8 cellular contexts compared by ENCODE assay signal in the genomic region with DNA sequence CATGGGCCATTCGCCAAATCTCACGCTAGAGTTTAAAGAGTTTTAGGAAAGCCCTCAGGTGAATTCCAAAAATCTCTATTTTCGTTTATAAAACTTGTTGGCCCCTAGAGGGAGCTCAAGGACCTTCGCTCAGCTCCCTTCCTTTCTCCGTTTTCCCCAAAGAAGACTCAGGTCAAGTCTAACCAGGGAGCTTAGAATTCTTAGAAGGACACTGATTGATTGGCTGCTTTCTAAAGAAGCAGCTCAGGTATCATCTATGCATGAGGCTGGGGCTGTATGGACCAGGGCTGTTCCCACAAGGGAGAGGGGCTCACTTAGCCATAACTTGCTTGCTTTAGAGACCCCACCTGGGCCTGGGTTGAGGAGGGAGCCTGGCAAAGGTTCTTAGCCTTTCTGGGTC. TPM values are rescaled to one million over a fixed set of nuclear protein-coding genes. Genes with fewer than 3 reads are reported as not detected.
DNase-seq lines count a peak whose midpoint lies in the region; ATAC-seq and TF ChIP-seq lines count a peak whose summit lies in the region.

No MANE protein-coding gene starts in this region.

- H3K27ac ChIP-seq in Panc1 (ENCODE audit: low read length) (no peak overlapping the region), endodermal cell (ENCODE audit: low read depth, low read length) (no peak overlapping the region)

- WGBS in endodermal cell (ENCODE audit: insufficient coverage in 1 of 2, insufficient read length in 1 of 2), 2 experiments, result 35 to 48% methylated on average over 4 to 5 of the region's 5 CpGs

- intact Hi-C loops in Panc1 (cut with micrococcal nuclease; ENCODE audit: unreplicated experiment), result loop anchor here (5.0 kb wide), 1 partner anchor 208 kb away; no protein-coding TSS in a partner anchor

- peak; percentile 70 for TF ChIP-seq CTCF in GM12864 (IDR thresholded peaks at IDR 0.05; ENCODE audit: low read depth, low read length, missing control alignments)
- TF ChIP-seq CTCF in Panc1 (IDR thresholded peaks at IDR 0.05), result peak; percentile 80
- TF ChIP-seq CTCF in endodermal cell (conservative IDR thresholded peaks at IDR 0.05), result peak; percentile 82

- H3K36me3 Mint-ChIP-seq in endodermal cell (ENCODE audit: low read depth), result peaks cover 61% of the 10 kb centered on the region

- POLR2A ChIA-PET in Panc1 (lab: Charles Lee), result interaction anchor here (0.6 kb wide), 1 partner anchor 178 kb away, joined by 3 read pairs; no protein-coding TSS in a partner anchor

- H3K9me3 ChIP-seq in Panc1 (ENCODE audit: control insufficient read depth, insufficient read depth, low read depth, low read length), result no peaks in the 10 kb centered on the region
- no peaks in the 10 kb centered on the region for H3K9me3 ChIP-seq in endodermal cell (ENCODE audit: control insufficient read depth, low read length)

- no TSS peak for BruUV-seq in Panc1 (replicated peaks; lab: Mats Ljungman, UMichigan)

- CTCF ChIA-PET in Panc1 (lab: Charles Lee), result interaction anchor here (1.0 to 2.6 kb wide), 3 partner anchors 37 to 210 kb away, joined by 3 to 13 read pairs (median 10); no protein-coding TSS in a partner anchor

- H3K4me1 ChIP-seq in Panc1 (ENCODE audit: control insufficient read depth, insufficient read depth, low read length) (no peaks in the 10 kb centered on the region), endodermal cell (ENCODE audit: control insufficient read depth, insufficient read depth, low read length) (no peaks in the 10 kb centered on the region)

- H3K9ac ChIP-seq in endodermal cell (ENCODE audit: extremely low read depth, low read length, poor library complexity, severe bottlenecking), result no peak overlapping the region

- H3K27ac Mint-ChIP-seq in endodermal cell, result peak overlapping the region; percentile 39

- H3K27me3 ChIP-seq in Panc1 (ENCODE audit: control insufficient read depth, insufficient read depth, low read length) (no peaks in the 10 kb centered on the region), endodermal cell (ENCODE audit: control insufficient read depth, insufficient read depth, low read length, poor library complexity, severe bottlenecking) (no peaks in the 10 kb centered on the region)

- no peaks in the 10 kb centered on the region; the same call in 1 of the 2 replicates for H3K36me3 ChIP-seq in Panc1 (ENCODE audit: control insufficient read depth, insufficient read depth, low read length)
- peaks cover 78% of the 10 kb centered on the region for H3K36me3 ChIP-seq in endodermal cell (ENCODE audit: control insufficient read depth, insufficient read depth, low read length)

- no peaks in the 10 kb centered on the region for H3K9me3 Mint-ChIP-seq in endodermal cell

- H3K4me3 ChIP-seq in GM12864 (ENCODE audit: low read depth, low read length) (no peak overlapping the region), Panc1 (ENCODE audit: low read depth in 2 of 2, low read length in 2 of 2) (no peak overlapping the region), endodermal cell (ENCODE audit: low read length) (no peak overlapping the region)

- H3K4me1 Mint-ChIP-seq in endodermal cell, result peaks cover 1% of the 10 kb centered on the region

- H3K27me3 Mint-ChIP-seq in endodermal cell (ENCODE audit: insufficient read depth), result no peaks in the 10 kb centered on the region

- in situ Hi-C loops in Panc1 (cut with HindIII; ENCODE audit: low pct_unique_long_range_greater_than_20kb, low sequenced_read_pairs), result no loop called here

- no peak overlapping the region for H3K4me3 Mint-ChIP-seq in endodermal cell

- ATAC-seq in HG03103 (IDR thresholded peaks at IDR 0.05; ENCODE audit: low read depth, unreplicated experiment), result peak; percentile 45
- peak; percentile 77 for ATAC-seq in Panc1
- no peak for ATAC-seq in GM18520 (IDR thresholded peaks at IDR 0.05; ENCODE audit: unreplicated experiment)

- DNase-seq in AG20443 (ENCODE audit: low spot score) (peak; percentile 71), GM12864 (ENCODE audit: low read depth) (peak; percentile 12), Panc1 (ENCODE audit: low read depth, low spot score) (peak; percentile 10), endodermal cell (peak; percentile 63), mucosa of gallbladder (ENCODE audit: low spot score) (peak; percentile 29)
- DNase-seq in effector CD4-positive, alpha-beta T cell, result no peak

RNA-seq across cellular contexts. Expression of a gene that starts 20.5 kb away (rescaled TPM):
- total RNA-seq in Panc1 (2021; ENCODE audit: unreplicated experiment) (22.9 TPM), endodermal cell (10 to 100 TPM; 36.2 to 59.9 TPM), mucosa of gallbladder (17.8 TPM)
- polyA plus RNA-seq in Panc1 (2012; ENCODE audit: insufficient read length), result 12.0 TPM
- 50.8 TPM for polyA plus RNA-seq in endodermal cell (2013, experiment 1 of 2)
- 52.9 TPM for polyA plus RNA-seq in endodermal cell (2013, experiment 2 of 2)

RNA-seq across cellular contexts. Expression of a gene that starts 52.9 kb away (rescaled TPM):
- total RNA-seq in Panc1 (2021; ENCODE audit: unreplicated experiment), result 25.7 TPM
- 8.5 TPM for polyA plus RNA-seq in Panc1 (2012; ENCODE audit: insufficient read length)
- 10 to 100 TPM; 20.6 to 31.5 TPM for total RNA-seq in endodermal cell
- polyA plus RNA-seq in endodermal cell (2013, experiment 1 of 2), result 11.5 TPM
- polyA plus RNA-seq in endodermal cell (2013, experiment 2 of 2), result 12.6 TPM
- total RNA-seq in mucosa of gallbladder, result 76.5 TPM
